27 cellular contexts compared by ENCODE assay signal in the genomic region with DNA sequence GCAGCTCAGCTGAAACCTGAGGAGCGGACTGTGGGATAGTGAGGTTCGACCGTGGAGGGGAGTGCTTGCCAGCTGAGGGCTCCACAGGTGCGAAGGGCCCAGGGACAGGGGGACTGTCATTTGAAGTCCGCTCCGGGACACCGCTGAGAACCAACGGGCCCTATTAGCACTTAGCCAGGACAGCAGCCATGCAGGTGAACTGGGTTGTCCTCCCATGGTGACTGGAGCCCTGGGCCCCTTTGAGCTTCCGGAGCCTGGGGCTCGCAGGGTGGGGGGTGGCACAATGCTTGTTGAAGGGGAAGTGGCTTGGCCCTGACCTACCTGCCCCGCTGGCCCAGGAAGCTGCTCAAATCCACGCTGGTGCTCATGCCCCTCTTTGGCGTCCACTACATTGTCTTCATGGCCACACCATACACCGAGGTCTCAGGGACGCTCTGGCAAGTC. TPM values are rescaled to one million over a fixed set of nuclear protein-coding genes. Genes with fewer than 3 reads are reported as not detected.
"Had no signal": no experiment of that assay in that cellular context is flagged by ENCODE, and none has a peak within 500 bp of the region (broad histone marks: within the 10 kb centered on the region; RNA-seq: fewer than 3 reads in every experiment).

No MANE protein-coding gene starts in this region.

- H3K9me3 ChIP-seq: ascending aorta, body of pancreas had no signal

- DNase-seq: activated CD4-positive, alpha-beta memory T cell treated with anti-CD3 and anti-CD28 coated beads, Interleukin-2, amount 10 ng/mL, durations not matched to agents 7 days and 5 days; activated CD4-positive, alpha-beta T cell treated with anti-CD3 and anti-CD28 coated beads for 36 hours; activated CD4-positive, alpha-beta T cell treated with anti-CD3 and anti-CD28 coated beads, Interleukin-2, amount 50 U/mL, for 1 hour; activated CD4-positive, CD25-positive, alpha-beta regulatory T cell; activated gamma-delta T cell; activated naive CD4-positive, alpha-beta T cell treated with anti-CD3 and anti-CD28 coated beads, Interleukin-2, amount 10 ng/mL, durations not matched to agents 7 days and 5 days; activated T-cell treated with anti-CD3 and anti-CD28 coated beads for 4 hours; activated T-cell treated with anti-CD3 and anti-CD28 coated beads, Interleukin-2, amount 50 U/mL, for 48 hours; body of pancreas; Karpas-422; MM.1S; NCI-H1105 treated with DMSO at 0.1 percent for 48 hours; NCI-H1436 treated with DMSO at 0.1 percent for 48 hours; NCI-H187; NCI-H2081 treated with DMSO at 0.1 percent for 48 hours; NCI-H446; NCI-H524; PC-3; T-helper 1 cell had no signal

- H3K27ac ChIP-seq: ascending aorta, body of pancreas, SK-N-MC, VCaP had no signal

- H3K4me3 ChIP-seq: ascending aorta, body of pancreas, K562, SK-N-MC had no signal

- H3K27me3 ChIP-seq: ascending aorta had no signal

- H3K36me3 ChIP-seq: ascending aorta had no signal

- ATAC-seq: activated CD4-positive, alpha-beta T cell treated with anti-CD3 and anti-CD28 coated beads for 36 hours; activated T-helper 17 cell treated with anti-CD3 and anti-CD28 coated beads, Interleukin-2, amount 50 U/mL, for 72 hours; body of pancreas; K562; PC-3 had no signal

RNA-seq across cellular contexts. Expression of a gene that starts 24.7 kb away (rescaled TPM):
- total RNA-seq: activated CD4-positive, alpha-beta memory T cell treated with anti-CD3 and anti-CD28 coated beads, Interleukin-2, amount 10 ng/mL, durations not matched to agents 7 days and 5 days; activated CD4-positive, alpha-beta T cell treated with anti-CD3 and anti-CD28 coated beads for 36 hours; activated CD8-positive, alpha-beta memory T cell treated with anti-CD3 and anti-CD28 coated beads for 36 hours; activated T-helper 17 cell treated with anti-CD3 and anti-CD28 coated beads, Interleukin-2, amount 50 U/mL, for 72 hours; bronchial epithelial cell; K562; PC-3; T-helper 2 cell treated with Interferon-gamma antibody and Interleukin-4, amounts not matched to agents 100 ng/mL and 5 ng/mL, for 36 hours had no signal
- polyA plus RNA-seq: K562 had no signal

RNA-seq across cellular contexts. Expression of a gene that starts 39.0 kb away (rescaled TPM):
- total RNA-seq: activated CD4-positive, alpha-beta memory T cell treated with anti-CD3 and anti-CD28 coated beads, Interleukin-2, amount 10 ng/mL, durations not matched to agents 7 days and 5 days; activated CD4-positive, alpha-beta T cell treated with anti-CD3 and anti-CD28 coated beads for 36 hours; activated CD8-positive, alpha-beta memory T cell treated with anti-CD3 and anti-CD28 coated beads for 36 hours; activated T-helper 17 cell treated with anti-CD3 and anti-CD28 coated beads, Interleukin-2, amount 50 U/mL, for 72 hours; bronchial epithelial cell; PC-3; T-helper 2 cell treated with Interferon-gamma antibody and Interleukin-4, amounts not matched to agents 100 ng/mL and 5 ng/mL, for 36 hours had no signal
